12 cellular contexts compared by ENCODE assay signal in the genomic region with DNA sequence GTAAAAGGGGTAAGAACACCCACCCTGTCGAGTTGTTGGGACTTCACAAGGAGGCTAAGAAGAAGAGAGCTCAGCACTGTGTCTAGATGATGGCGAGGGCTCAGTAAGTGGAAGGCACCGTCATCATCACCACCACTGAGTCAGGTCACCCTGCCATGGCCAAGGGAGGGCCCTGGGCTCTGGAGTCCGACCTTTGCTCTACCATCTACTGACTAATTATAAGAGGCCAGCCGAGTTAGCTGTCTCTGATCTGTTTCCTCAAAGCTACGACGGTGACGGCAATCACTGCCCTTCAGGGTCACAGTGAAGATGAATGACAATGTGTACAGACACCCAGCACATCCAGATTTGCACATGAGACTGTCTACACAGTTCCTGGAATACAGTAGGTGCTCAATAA. TPM values are rescaled to one million over a fixed set of nuclear protein-coding genes. Genes with fewer than 3 reads are reported as not detected.
DNase-seq lines count a peak whose midpoint lies in the region; ATAC-seq and TF ChIP-seq lines count a peak whose summit lies in the region.
"Had no signal": no experiment of that assay in that cellular context is flagged by ENCODE, and none has a peak within 500 bp of the region (broad histone marks: within the 10 kb centered on the region; RNA-seq: fewer than 3 reads in every experiment).

No MANE protein-coding gene starts in this region.

- no peak overlapping the region for H4K8ac ChIP-seq in mesendoderm (ENCODE audit: low read depth, low read length)

- H3K79me1 ChIP-seq in mesendoderm (ENCODE audit: low read length) = peaks cover 4% of the 10 kb centered on the region

- POLR2A ChIA-PET in GM10248 (lab: Yijun Ruan, JAX) = no interaction called here

- DNase-seq in GM23248 (peak; percentile 76), mesendoderm (no peak), suprapubic skin (ENCODE audit: low spot score in 2 of 2) (peak in 1 of 2 donors; percentile 58), GM10248 (ENCODE audit: extremely low spot score) (no peak), Ammon's horn (ENCODE audit: low spot score) (no peak)
- DNase-seq: activated CD8-positive, alpha-beta T cell treated with anti-CD3 and anti-CD28 coated beads, Interleukin-2, amount 10 ng/mL, durations not matched to agents 7 days and 5 days; activated naive CD4-positive, alpha-beta T cell treated with Interleukin-2 at 50 U/mL for 16 hours; MV-4-11; NCI-H2171 treated with DMSO at 0.1 percent for 48 hours had no signal

- H3F3A ChIP-seq in GM23248 (ENCODE audit: insufficient read depth) = peaks cover 27% of the 10 kb centered on the region

- no peak for TF ChIP-seq POLR2A in suprapubic skin (IDR thresholded peaks at IDR 0.05)

- H4K5ac ChIP-seq in mesendoderm (ENCODE audit: low read length) = no peak overlapping the region

- no peaks in the 10 kb centered on the region for H3K36me3 ChIP-seq in GM23248 (ENCODE audit: low read depth)
- H3K36me3 ChIP-seq in mesendoderm (ENCODE audit: control insufficient read depth, insufficient read depth, low read length) = no peaks in the 10 kb centered on the region
- peaks cover 11% of the 10 kb centered on the region for H3K36me3 ChIP-seq in suprapubic skin

- H2BK15ac ChIP-seq in mesendoderm (replicated peaks; ENCODE audit: low read depth) = no peak overlapping the region

- H3K56ac ChIP-seq in mesendoderm (ENCODE audit: low read length) = no peak overlapping the region

- no peak overlapping the region for H2BK5ac ChIP-seq in mesendoderm (ENCODE audit: low read length)

- no peaks in the 10 kb centered on the region for H3K9me2 ChIP-seq in GM23248 (ENCODE audit: insufficient read depth)

- H3K9me3 ChIP-seq in GM23248 (ENCODE audit: low read depth) (no peaks in the 10 kb centered on the region), suprapubic skin (no peaks in the 10 kb centered on the region)

- H3K4me2 ChIP-seq in GM23248 (ENCODE audit: unreplicated experiment) (peak overlapping the region; percentile 86), mesendoderm (ENCODE audit: low read length) (no peak overlapping the region)

- no peak overlapping the region for H3K23ac ChIP-seq in mesendoderm (ENCODE audit: low read length)

- H3K27me3 ChIP-seq in GM23248 (replicated peaks; ENCODE audit: insufficient read depth) (no peaks in the 10 kb centered on the region), mesendoderm (ENCODE audit: insufficient read depth, low read length, poor library complexity) (no peaks in the 10 kb centered on the region), suprapubic skin (no peaks in the 10 kb centered on the region)

- H3K79me2 ChIP-seq in GM23248 (ENCODE audit: insufficient read depth) (peaks cover 6% of the 10 kb centered on the region), mesendoderm (ENCODE audit: control insufficient read depth, insufficient read depth, low read length) (no peaks in the 10 kb centered on the region)

- H3K4ac ChIP-seq in mesendoderm (ENCODE audit: low read depth, low read length) = no peak overlapping the region

- in situ Hi-C loops in GM23248 (cut with MboI) = no loop called here

- no peak overlapping the region for H2BK120ac ChIP-seq in mesendoderm (ENCODE audit: low read depth, low read length)

- H2AFZ ChIP-seq in GM23248 = peak overlapping the region; percentile 61

- 2 to 4% methylated on average over 8 of the region's 8 CpGs for WGBS in GM23248 (ENCODE audit: low coverage in 1 of 2, low lambda C conversion rate in 2 of 2, missing lambda C conversion rate in 2 of 2), 2 experiments
- WGBS in mesendoderm (ENCODE audit: extremely low coverage, insufficient coverage, low lambda C conversion rate) = no CpG with 5 or more reads among the region's 8 CpGs
- WGBS in suprapubic skin = 44% methylated on average over 5 of the region's 8 CpGs

- peak overlapping the region; percentile 90 for H3K27ac ChIP-seq in GM23248
- H3K27ac ChIP-seq in angular gyrus (ENCODE audit: low read depth, low read length) = peak overlapping the region; percentile 98
- H3K27ac ChIP-seq in mesendoderm (ENCODE audit: low read depth, low read length) = peak overlapping the region; percentile 60
- H3K27ac ChIP-seq in suprapubic skin = peak overlapping the region; percentile 73

- peaks cover 38% of the 10 kb centered on the region for H3K4me1 ChIP-seq in GM23248 (ENCODE audit: insufficient read depth)
- peaks cover 2% of the 10 kb centered on the region for H3K4me1 ChIP-seq in mesendoderm (ENCODE audit: control insufficient read depth, low read depth, low read length)
- peaks cover 57% of the 10 kb centered on the region for H3K4me1 ChIP-seq in suprapubic skin

- no peak for TF ChIP-seq CTCF in suprapubic skin (IDR thresholded peaks at IDR 0.05)
- no peak for TF ChIP-seq CTCF in GM10248 (IDR thresholded peaks at IDR 0.05; ENCODE audit: control extremely low read depth, extremely low read depth, low read depth, missing control alignments)

- H3K9ac ChIP-seq in GM23248 = peak overlapping the region; percentile 81
- no peak overlapping the region for H3K9ac ChIP-seq in mesendoderm (ENCODE audit: low read length)

- no peak for ATAC-seq in GM21367 (IDR thresholded peaks at IDR 0.05; ENCODE audit: unreplicated experiment)
- no peak for ATAC-seq in GM21717 (IDR thresholded peaks at IDR 0.05; ENCODE audit: unreplicated experiment)
- ATAC-seq: activated CD8-positive, alpha-beta T cell treated with anti-CD3 and anti-CD28 coated beads, Interleukin-2, amount 10 ng/mL, durations not matched to agents 7 days and 5 days had no signal

- CTCF ChIA-PET in GM10248 (lab: Yijun Ruan, JAX) = interaction anchor here (1.6 kb wide), 1 partner anchor 52 kb away, joined by 3 read pairs; no protein-coding TSS in a partner anchor

- H2AK5ac ChIP-seq in mesendoderm (ENCODE audit: low read length) = no peak overlapping the region

- no peak for TF ChIP-seq EP300 in suprapubic skin (IDR thresholded peaks at IDR 0.05)

- peak overlapping the region; percentile 8 for H3K18ac ChIP-seq in mesendoderm (ENCODE audit: low read length)

- H4K20me1 ChIP-seq in GM23248 (ENCODE audit: insufficient read depth) = no peaks in the 10 kb centered on the region

- peak overlapping the region; percentile 70 for H3K4me3 ChIP-seq in GM23248
- no peak overlapping the region for H3K4me3 ChIP-seq in mesendoderm (ENCODE audit: low read length)
- peak overlapping the region; percentile 45 for H3K4me3 ChIP-seq in suprapubic skin

RNA-seq across cellular contexts. Expression of gene KIAA0930, which starts 29.3 kb away (rescaled TPM):
- 49.2 and 50.9 TPM in 2 replicates for total RNA-seq in GM23248 (2014; rRNA removed; shearing (Covaris generic))
- 8.5 and 8.6 TPM in 2 replicates for polyA plus RNA-seq in GM23248 (2016; fragmentation: Nextera tagmentation; extraction: Ambion mirVana)
- polyA plus RNA-seq in mesendoderm (2013, experiment 1 of 2) = 38.5 TPM
- 41.4 TPM for polyA plus RNA-seq in mesendoderm (2013, experiment 2 of 2)
- 100 to 1,000 TPM in 1 of 4 donors, 10 to 100 TPM in 3; 36.0 to 119 (median 74.4) TPM for total RNA-seq in suprapubic skin

RNA-seq across cellular contexts. Expression of gene NUP50, which starts 47.7 kb away (rescaled TPM):
- total RNA-seq in GM23248 (2014; rRNA removed; shearing (Covaris generic)) = 30.8 and 91.7 TPM in 2 replicates
- 21.1 and 22.3 TPM in 2 replicates for polyA plus RNA-seq in GM23248 (2016; fragmentation: Nextera tagmentation; extraction: Ambion mirVana)
- 68.7 TPM for polyA plus RNA-seq in mesendoderm (2013, experiment 1 of 2)
- polyA plus RNA-seq in mesendoderm (2013, experiment 2 of 2) = 68.1 TPM
- total RNA-seq in suprapubic skin = 10 to 100 TPM; 44.2 to 74.0 (median 64.0) TPM
